ENCODE assay signal across 8 cellular contexts in the genomic region with DNA sequence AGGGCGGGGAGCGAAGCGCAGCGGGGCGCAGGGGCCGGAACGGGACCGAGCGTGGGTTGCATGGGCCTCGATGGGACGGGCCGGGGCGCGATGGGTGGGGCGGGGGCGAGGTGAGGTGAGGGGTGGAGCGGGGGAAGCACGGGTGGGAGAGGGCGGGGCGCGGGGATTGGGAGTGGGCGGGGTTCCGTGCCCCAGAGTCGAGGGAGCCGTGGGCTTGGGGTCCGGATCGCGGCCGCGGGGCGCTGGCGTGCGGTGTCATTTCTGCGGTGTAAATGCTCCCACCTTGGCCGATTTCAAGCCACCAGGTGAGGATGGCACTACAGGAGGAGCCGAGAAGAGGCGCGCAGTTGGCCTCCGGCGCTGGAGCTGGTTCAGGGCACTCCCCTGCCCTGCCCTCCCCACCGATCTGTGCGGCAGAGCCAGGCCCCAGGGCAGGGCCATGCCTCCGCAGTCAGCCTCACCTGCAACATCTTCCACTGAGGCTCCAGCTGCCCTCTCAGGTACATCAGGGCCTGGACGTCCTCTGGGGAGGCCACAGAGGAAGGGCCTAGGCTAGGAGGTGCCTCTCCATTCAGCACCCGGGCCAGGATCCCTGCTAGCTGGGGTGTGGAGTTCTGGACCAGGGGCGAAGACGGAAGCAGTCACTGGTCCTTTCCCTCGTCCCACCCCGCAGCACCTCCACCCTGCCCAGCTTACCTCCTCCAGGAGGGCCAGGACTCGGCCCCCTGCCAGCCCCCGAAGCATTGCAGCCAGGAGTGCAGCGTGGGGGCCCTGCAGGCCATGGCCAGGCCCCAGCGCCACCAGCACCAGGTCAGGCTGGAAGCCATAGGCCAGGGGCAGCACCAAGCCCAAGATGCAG. TPM values are rescaled to one million over a fixed set of nuclear protein-coding genes. Genes with fewer than 3 reads are reported as not detected.
A peak's percentile ranks its signal among the peaks of the same experiment; 100 is the strongest.
DNase-seq lines count a peak whose midpoint lies in the region; ATAC-seq lines count a peak whose summit lies in the region.

No MANE protein-coding gene starts in this region.

- peaks cover 7% of the 10 kb centered on the region for H3K36me3 Mint-ChIP-seq in activated naive CD4-positive, alpha-beta T cell treated with anti-CD3 and anti-CD28 coated beads for 36 hours (ENCODE audit: low read depth)
- H3K36me3 Mint-ChIP-seq in activated naive CD4-positive, alpha-beta T cell treated with anti-CD3 and anti-CD28 coated beads, Interleukin-2, amount 50 U/mL, for 72 hours = peaks cover 17% of the 10 kb centered on the region in 2 donors
- peaks cover 15% of the 10 kb centered on the region for H3K36me3 Mint-ChIP-seq in stimulated activated memory B cell treated with anti-CD40 and anti-IgM and Interleukin-4, amounts not matched to agents 10 μg/mL and 1 μg/mL and 100 μg/mL, for 72 hours

- H3K27ac ChIP-seq in right cardiac atrium (ENCODE audit: low read length) = peak overlapping the region; percentile 86

- CTCF ChIA-PET in activated naive CD4-positive, alpha-beta T cell treated with anti-CD3 and anti-CD28 coated beads for 36 hours (lab: Charles Lee) = interaction anchor here (0.6 to 0.7 kb wide), 3 partner anchors 80 to 206 kb away, joined by 3 to 4 read pairs (median 4); no protein-coding TSS in a partner anchor

- H3K27me3 ChIP-seq in right cardiac atrium (ENCODE audit: control insufficient read depth, insufficient read depth) = no peaks in the 10 kb centered on the region

- H3K4me1 ChIP-seq in right cardiac atrium (ENCODE audit: control insufficient read depth, insufficient read depth, low read length) = peaks cover 5% of the 10 kb centered on the region

- H3K27ac Mint-ChIP-seq in activated naive CD4-positive, alpha-beta T cell treated with anti-CD3 and anti-CD28 coated beads for 36 hours = peak overlapping the region; percentile 98
- peak overlapping the region; percentile 90 to 100 for H3K27ac Mint-ChIP-seq in activated naive CD4-positive, alpha-beta T cell treated with anti-CD3 and anti-CD28 coated beads, Interleukin-2, amount 50 U/mL, for 72 hours
- H3K27ac Mint-ChIP-seq in stimulated activated memory B cell treated with anti-CD40 and anti-IgM and Interleukin-4, amounts not matched to agents 10 μg/mL and 1 μg/mL and 100 μg/mL, for 72 hours = peak overlapping the region; percentile 91

- no peaks in the 10 kb centered on the region for H3K9me3 ChIP-seq in right cardiac atrium (ENCODE audit: control insufficient read depth, low read length)

- ATAC-seq in activated naive CD4-positive, alpha-beta T cell treated with anti-CD3 and anti-CD28 coated beads, Interleukin-2, amount 50 U/mL, for 72 hours = peak in 1 of 2 donors; percentile 2
- ATAC-seq in right cardiac atrium (peak; percentile 47 to 63), GM21737 (IDR thresholded peaks at IDR 0.05; ENCODE audit: unreplicated experiment) (no peak), GM18498 (IDR thresholded peaks at IDR 0.05; ENCODE audit: unreplicated experiment) (no peak)
- peak; percentile 55 for ATAC-seq in stimulated activated memory B cell treated with anti-CD40 and anti-IgM and Interleukin-4, amounts not matched to agents 10 μg/mL and 1 μg/mL and 100 μg/mL, for 72 hours

- peak overlapping the region; percentile 87 for H3K4me3 ChIP-seq in right cardiac atrium (ENCODE audit: low read length)

- intact Hi-C loops in activated naive CD4-positive, alpha-beta T cell treated with anti-CD3 and anti-CD28 coated beads for 36 hours (cut with micrococcal nuclease) = loop anchor here (2.0 to 10.0 kb wide), 3 partner anchors 45 to 375 kb away; partner anchors contain the start of genes SBF1 and SELENOO
- intact Hi-C loops in right cardiac atrium (cut with DNase I) = loop anchor here in 2 of 4 donors (5.0 to 10.0 kb wide), 2 partner anchors 97 to 259 kb away; partner anchors contain the start of genes LMF2 (in 1 of the 2), NCAPH2 (in 1 of the 2) and PPP6R2 (in 1 of the 2)

- WGBS in right cardiac atrium = 13% methylated on average over 53 of the region's 53 CpGs

- H3K4me1 Mint-ChIP-seq in activated naive CD4-positive, alpha-beta T cell treated with anti-CD3 and anti-CD28 coated beads for 36 hours (ENCODE audit: low read depth) = peaks cover 47% of the 10 kb centered on the region
- peaks cover 61% of the 10 kb centered on the region for H3K4me1 Mint-ChIP-seq in stimulated activated memory B cell treated with anti-CD40 and anti-IgM and Interleukin-4, amounts not matched to agents 10 μg/mL and 1 μg/mL and 100 μg/mL, for 72 hours

- no peaks in the 10 kb centered on the region for H3K27me3 Mint-ChIP-seq in activated naive CD4-positive, alpha-beta T cell treated with anti-CD3 and anti-CD28 coated beads for 36 hours (ENCODE audit: low read depth)
- no peaks in the 10 kb centered on the region for H3K27me3 Mint-ChIP-seq in stimulated activated memory B cell treated with anti-CD40 and anti-IgM and Interleukin-4, amounts not matched to agents 10 μg/mL and 1 μg/mL and 100 μg/mL, for 72 hours

- no peak for DNase-seq in activated naive CD4-positive, alpha-beta T cell treated with anti-CD3 and anti-CD28 coated beads for 36 hours
- DNase-seq in activated naive CD4-positive, alpha-beta T cell treated with anti-CD3 and anti-CD28 coated beads, Interleukin-2, amount 50 U/mL, for 16 hours = no peak
- no peak for DNase-seq in activated naive CD4-positive, alpha-beta T cell treated with anti-CD3 and anti-CD28 coated beads, Interleukin-2, amount 50 U/mL, for 72 hours (ENCODE audit: low spot score in 2 of 2)
- no peak for DNase-seq in right cardiac atrium
- no peak for DNase-seq in ecto neural progenitor cell (ENCODE audit: low spot score)

- H3K9me3 Mint-ChIP-seq in activated naive CD4-positive, alpha-beta T cell treated with anti-CD3 and anti-CD28 coated beads for 36 hours = no peaks in the 10 kb centered on the region
- no peaks in the 10 kb centered on the region for H3K9me3 Mint-ChIP-seq in activated naive CD4-positive, alpha-beta T cell treated with anti-CD3 and anti-CD28 coated beads, Interleukin-2, amount 50 U/mL, for 72 hours
- H3K9me3 Mint-ChIP-seq in stimulated activated memory B cell treated with anti-CD40 and anti-IgM and Interleukin-4, amounts not matched to agents 10 μg/mL and 1 μg/mL and 100 μg/mL, for 72 hours = no peaks in the 10 kb centered on the region

- peak overlapping the region; percentile 99 for H3K4me3 Mint-ChIP-seq in activated naive CD4-positive, alpha-beta T cell treated with anti-CD3 and anti-CD28 coated beads for 36 hours
- H3K4me3 Mint-ChIP-seq in stimulated activated memory B cell treated with anti-CD40 and anti-IgM and Interleukin-4, amounts not matched to agents 10 μg/mL and 1 μg/mL and 100 μg/mL, for 72 hours = peak overlapping the region; percentile 93

RNA-seq across cellular contexts. Expression of gene TUBGCP6, which starts 0.6 kb away (rescaled TPM):
- total RNA-seq in activated naive CD4-positive, alpha-beta T cell treated with anti-CD3 and anti-CD28 coated beads for 36 hours = 10 to 100 TPM; 44.5 to 47.8 TPM
- 10 to 100 TPM; 49.6 to 50.9 TPM for total RNA-seq in activated naive CD4-positive, alpha-beta T cell treated with anti-CD3 and anti-CD28 coated beads, Interleukin-2, amount 50 U/mL, for 72 hours
- 10 to 100 TPM; 20.6 to 22.8 (median 22.6) TPM for total RNA-seq in right cardiac atrium
- 20.4 TPM for polyA plus RNA-seq in right cardiac atrium

RNA-seq across cellular contexts. Expression of gene HDAC10, which starts 5.6 kb away (rescaled TPM):
- 10 to 100 TPM; 35.4 to 38.0 TPM for total RNA-seq in activated naive CD4-positive, alpha-beta T cell treated with anti-CD3 and anti-CD28 coated beads for 36 hours
- 10 to 100 TPM; 43.7 to 67.3 TPM for total RNA-seq in activated naive CD4-positive, alpha-beta T cell treated with anti-CD3 and anti-CD28 coated beads, Interleukin-2, amount 50 U/mL, for 72 hours
- 10 to 100 TPM in 2 of 4 donors, 1 to 10 TPM in 2; 8.7 to 13.5 (median 11.6) TPM for total RNA-seq in right cardiac atrium
- polyA plus RNA-seq in right cardiac atrium = 11.6 TPM

RNA-seq across cellular contexts. Expression of gene MAPK12, which starts 16.0 kb away (rescaled TPM):
- total RNA-seq in activated naive CD4-positive, alpha-beta T cell treated with anti-CD3 and anti-CD28 coated beads for 36 hours = 10 to 100 TPM; 12.3 to 12.4 TPM
- total RNA-seq in activated naive CD4-positive, alpha-beta T cell treated with anti-CD3 and anti-CD28 coated beads, Interleukin-2, amount 50 U/mL, for 72 hours = 10 to 100 TPM in 1 of 2 donors, 1 to 10 TPM in 1; 7.1 to 14.2 TPM
- 10 to 100 TPM; 10.5 to 14.8 (median 11.2) TPM for total RNA-seq in right cardiac atrium
- 15.2 TPM for polyA plus RNA-seq in right cardiac atrium

RNA-seq across cellular contexts. Expression of gene MAPK11, which starts 24.7 kb away (rescaled TPM):
- total RNA-seq in activated naive CD4-positive, alpha-beta T cell treated with anti-CD3 and anti-CD28 coated beads for 36 hours = 10 to 100 TPM; 17.5 to 17.9 TPM
- total RNA-seq in activated naive CD4-positive, alpha-beta T cell treated with anti-CD3 and anti-CD28 coated beads, Interleukin-2, amount 50 U/mL, for 72 hours = 10 to 100 TPM; 15.6 to 25.7 TPM
- 1 to 10 TPM; 6.4 to 7.9 (median 7.4) TPM for total RNA-seq in right cardiac atrium
- polyA plus RNA-seq in right cardiac atrium = 8.8 TPM

RNA-seq across cellular contexts. Expression of gene SELENOO, which starts 44.6 kb away (rescaled TPM):
- 10 to 100 TPM; 16.5 to 16.7 TPM for total RNA-seq in activated naive CD4-positive, alpha-beta T cell treated with anti-CD3 and anti-CD28 coated beads for 36 hours
- 10 to 100 TPM; 22.5 to 23.4 TPM for total RNA-seq in activated naive CD4-positive, alpha-beta T cell treated with anti-CD3 and anti-CD28 coated beads, Interleukin-2, amount 50 U/mL, for 72 hours
- total RNA-seq in right cardiac atrium = 10 to 100 TPM; 14.6 to 16.3 (median 15.3) TPM
- polyA plus RNA-seq in right cardiac atrium = 17.1 TPM

Comparison
In these comparisons a context has a peak if more than half of its experiments do, and no peak if none do; other contexts are left out.
1. ATAC-seq: peak in right cardiac atrium (2 of 2) and stimulated activated memory B cell treated with anti-CD40 and anti-IgM and Interleukin-4, amounts not matched to agents 10 μg/mL and 1 μg/mL and 100 μg/mL, for 72 hours (single experiment); none in GM21737 (single experiment) and GM18498 (single experiment).
2. Peak in every context shown above with its lines, with median percentiles within 50 percentile points of each other: H3K27ac Mint-ChIP-seq.